Comparison of ENCODE assay signal across 16 cellular contexts in genomic region chr19:14567079-14567478, GRCh38. TPM values are rescaled to one million over a fixed set of nuclear protein-coding genes. Genes with fewer than 3 reads are reported as not detected.
"Had no signal": no experiment of that assay in that cellular context is flagged by ENCODE, and none has a peak within 500 bp of the region (broad histone marks: within the 10 kb centered on the region; RNA-seq: fewer than 3 reads in every experiment).

No MANE protein-coding gene starts in this region.

- H3K4me3 Mint-ChIP-seq: activated CD4-positive, alpha-beta memory T cell treated with anti-CD3 and anti-CD28 coated beads for 36 hours had no signal

- H3K27ac ChIP-seq: adrenal gland, body of pancreas, right atrium auricular region, SK-N-MC, tibial artery, uterus had no signal

- ATAC-seq: body of pancreas had no signal

- H3K36me3 ChIP-seq: uterus had no signal

- DNase-seq: activated CD4-positive, alpha-beta memory T cell treated with anti-CD3 and anti-CD28 coated beads for 36 hours; activated CD4-positive, CD25-positive, alpha-beta regulatory T cell; adrenal gland; body of pancreas; central memory CD4-positive, alpha-beta T cell; hippocampal formation; kidney glomerular epithelial cell; stimulated activated CD4-positive, alpha-beta T cell treated with anti-CD3 and anti-CD28 coated beads, Interleukin-4, amount 100 ng/mL, for 4 hours; tibial artery; uterus had no signal

- H3K9me3 Mint-ChIP-seq: activated CD4-positive, alpha-beta memory T cell treated with anti-CD3 and anti-CD28 coated beads for 36 hours; activated T-helper 2 cell treated with anti-CD3 and anti-CD28 coated beads, Interferon-gamma antibody, Interleukin-2, Interleukin-4, amounts not matched to agents 10 μg/mL and 5 μg/mL and 100 μg/mL, durations not matched to agents 14 hours and 24 hours and 36 hours had no signal

- H3K9me3 ChIP-seq: adrenal gland, body of pancreas, right atrium auricular region, tibial artery, uterus had no signal

- H3K27me3 Mint-ChIP-seq: activated CD4-positive, alpha-beta memory T cell treated with anti-CD3 and anti-CD28 coated beads for 36 hours had no signal

- H3K27ac Mint-ChIP-seq: activated CD4-positive, alpha-beta memory T cell treated with anti-CD3 and anti-CD28 coated beads for 36 hours; activated T-helper 2 cell treated with anti-CD3 and anti-CD28 coated beads, Interferon-gamma antibody, Interleukin-2, Interleukin-4, amounts not matched to agents 10 μg/mL and 5 μg/mL and 100 μg/mL, durations not matched to agents 14 hours and 24 hours and 36 hours had no signal

- H3K4me3 ChIP-seq: adrenal gland, body of pancreas, right atrium auricular region, SK-N-MC, skin epidermis, tibial artery, uterus had no signal

- H3K27me3 ChIP-seq: adrenal gland, body of pancreas, right atrium auricular region, tibial artery, uterus had no signal

RNA-seq across cellular contexts. Expression of gene CLEC17A, which starts 15.8 kb away (rescaled TPM):
- total RNA-seq: adrenal gland; body of pancreas; epithelial cell of proximal tubule; right atrium auricular region; T-helper 1 cell treated with Interleukin-12 subunit alpha and Interleukin-12 subunit beta and Interleukin-4 antibody, amounts not matched to agents 30 ng/mL and 1 ng/mL, for 36 hours had no signal
